Comparison of ENCODE assay signal across 1 cellular context in the genomic region with DNA sequence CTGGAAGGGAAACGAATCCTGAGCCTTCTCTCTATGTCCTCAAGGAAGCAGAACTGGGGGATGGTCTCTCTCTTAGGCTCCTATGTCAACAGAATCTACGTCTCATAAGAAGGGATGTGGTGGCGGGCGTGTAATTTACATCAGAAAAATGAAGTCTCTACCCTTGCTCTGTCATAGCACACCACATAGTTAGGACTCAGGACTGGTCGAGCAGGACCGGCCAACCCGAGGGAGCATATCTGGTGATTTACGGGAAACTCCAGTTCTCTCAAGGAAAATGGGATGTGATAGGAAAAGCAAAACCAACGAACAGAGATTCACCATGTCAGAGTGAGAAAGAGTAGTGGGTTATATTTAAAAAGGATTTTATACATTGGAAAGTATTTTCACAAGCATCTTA.
TF ChIP-seq lines count a peak whose summit lies in the region.

No MANE protein-coding gene starts in this region.

TF ChIP-seq in GM23338, 12 proteins besides CTCF, POLR2A, EP300 and RAD21 (continued from another document):
- TF ChIP-seq, protein P1, sequence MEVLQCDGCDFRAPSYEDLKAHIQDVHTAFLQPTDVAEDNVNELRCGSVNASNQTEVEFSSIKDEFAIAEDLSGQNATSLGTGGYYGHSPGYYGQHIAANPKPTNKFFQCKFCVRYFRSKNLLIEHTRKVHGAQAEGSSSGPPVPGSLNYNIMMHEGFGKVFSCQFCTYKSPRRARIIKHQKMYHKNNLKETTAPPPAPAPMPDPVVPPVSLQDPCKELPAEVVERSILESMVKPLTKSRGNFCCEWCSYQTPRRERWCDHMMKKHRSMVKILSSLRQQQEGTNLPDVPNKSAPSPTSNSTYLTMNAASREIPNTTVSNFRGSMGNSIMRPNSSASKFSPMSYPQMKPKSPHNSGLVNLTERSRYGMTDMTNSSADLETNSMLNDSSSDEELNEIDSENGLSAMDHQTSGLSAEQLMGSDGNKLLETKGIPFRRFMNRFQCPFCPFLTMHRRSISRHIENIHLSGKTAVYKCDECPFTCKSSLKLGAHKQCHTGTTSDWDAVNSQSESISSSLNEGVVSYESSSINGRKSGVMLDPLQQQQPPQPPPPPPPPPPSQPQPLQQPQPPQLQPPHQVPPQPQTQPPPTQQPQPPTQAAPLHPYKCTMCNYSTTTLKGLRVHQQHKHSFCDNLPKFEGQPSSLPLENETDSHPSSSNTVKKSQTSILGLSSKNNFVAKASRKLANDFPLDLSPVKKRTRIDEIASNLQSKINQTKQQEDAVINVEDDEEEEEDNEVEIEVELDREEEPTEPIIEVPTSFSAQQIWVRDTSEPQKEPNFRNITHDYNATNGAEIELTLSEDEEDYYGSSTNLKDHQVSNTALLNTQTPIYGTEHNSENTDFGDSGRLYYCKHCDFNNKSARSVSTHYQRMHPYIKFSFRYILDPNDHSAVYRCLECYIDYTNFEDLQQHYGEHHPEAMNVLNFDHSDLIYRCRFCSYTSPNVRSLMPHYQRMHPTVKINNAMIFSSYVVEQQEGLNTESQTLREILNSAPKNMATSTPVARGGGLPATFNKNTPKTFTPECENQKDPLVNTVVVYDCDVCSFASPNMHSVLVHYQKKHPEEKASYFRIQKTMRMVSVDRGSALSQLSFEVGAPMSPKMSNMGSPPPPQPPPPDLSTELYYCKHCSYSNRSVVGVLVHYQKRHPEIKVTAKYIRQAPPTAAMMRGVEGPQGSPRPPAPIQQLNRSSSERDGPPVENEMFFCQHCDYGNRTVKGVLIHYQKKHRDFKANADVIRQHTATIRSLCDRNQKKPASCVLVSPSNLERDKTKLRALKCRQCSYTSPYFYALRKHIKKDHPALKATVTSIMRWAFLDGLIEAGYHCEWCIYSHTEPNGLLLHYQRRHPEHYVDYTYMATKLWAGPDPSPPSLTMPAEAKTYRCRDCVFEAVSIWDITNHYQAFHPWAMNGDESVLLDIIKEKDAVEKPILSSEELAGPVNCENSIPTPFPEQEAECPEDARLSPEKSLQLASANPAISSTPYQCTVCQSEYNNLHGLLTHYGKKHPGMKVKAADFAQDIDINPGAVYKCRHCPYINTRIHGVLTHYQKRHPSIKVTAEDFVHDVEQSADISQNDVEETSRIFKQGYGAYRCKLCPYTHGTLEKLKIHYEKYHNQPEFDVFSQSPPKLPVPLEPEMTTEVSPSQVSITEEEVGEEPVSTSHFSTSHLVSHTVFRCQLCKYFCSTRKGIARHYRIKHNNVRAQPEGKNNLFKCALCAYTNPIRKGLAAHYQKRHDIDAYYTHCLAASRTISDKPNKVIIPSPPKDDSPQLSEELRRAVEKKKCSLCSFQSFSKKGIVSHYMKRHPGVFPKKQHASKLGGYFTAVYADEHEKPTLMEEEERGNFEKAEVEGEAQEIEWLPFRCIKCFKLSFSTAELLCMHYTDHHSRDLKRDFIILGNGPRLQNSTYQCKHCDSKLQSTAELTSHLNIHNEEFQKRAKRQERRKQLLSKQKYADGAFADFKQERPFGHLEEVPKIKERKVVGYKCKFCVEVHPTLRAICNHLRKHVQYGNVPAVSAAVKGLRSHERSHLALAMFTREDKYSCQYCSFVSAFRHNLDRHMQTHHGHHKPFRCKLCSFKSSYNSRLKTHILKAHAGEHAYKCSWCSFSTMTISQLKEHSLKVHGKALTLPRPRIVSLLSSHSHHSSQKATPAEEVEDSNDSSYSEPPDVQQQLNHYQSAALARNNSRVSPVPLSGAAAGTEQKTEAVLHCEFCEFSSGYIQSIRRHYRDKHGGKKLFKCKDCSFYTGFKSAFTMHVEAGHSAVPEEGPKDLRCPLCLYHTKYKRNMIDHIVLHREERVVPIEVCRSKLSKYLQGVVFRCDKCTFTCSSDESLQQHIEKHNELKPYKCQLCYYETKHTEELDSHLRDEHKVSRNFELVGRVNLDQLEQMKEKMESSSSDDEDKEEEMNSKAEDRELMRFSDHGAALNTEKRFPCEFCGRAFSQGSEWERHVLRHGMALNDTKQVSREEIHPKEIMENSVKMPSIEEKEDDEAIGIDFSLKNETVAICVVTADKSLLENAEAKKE (CRISPR knock-in tag; IDR thresholded peaks at IDR 0.05), result no peak
- no peak for TF ChIP-seq JUNB (IDR thresholded peaks at IDR 0.05; ENCODE audit: unreplicated experiment)
- TF ChIP-seq EZH2phosphoT487 (IDR thresholded peaks at IDR 0.05; ENCODE audit: unreplicated experiment), result no peak
- TF ChIP-seq ZNF331 (CRISPR knock-in tag; IDR thresholded peaks at IDR 0.05; ENCODE audit: low read depth), result no peak
TF ChIP-seq in GM23338: peak in this region for 0.
